ENCODE assay signal across 24 cellular contexts in genomic region chr1:33049381-33049780, GRCh38. TPM values are rescaled to one million over a fixed set of nuclear protein-coding genes. Genes with fewer than 3 reads are reported as not detected.
DNase-seq lines count a peak whose midpoint lies in the region; ATAC-seq, FAIRE-seq and TF ChIP-seq lines count a peak whose summit lies in the region.
"Had no signal": no experiment of that assay in that cellular context is flagged by ENCODE, and none has a peak within 500 bp of the region (broad histone marks: within the 10 kb centered on the region; RNA-seq: fewer than 3 reads in every experiment).

No MANE protein-coding gene starts in this region.

- H3K27ac ChIP-seq in astrocyte (ENCODE audit: low read depth, low read length) = no peak overlapping the region
- peak overlapping the region; percentile 92 for H3K27ac ChIP-seq in neutrophil
- no peak overlapping the region for H3K27ac ChIP-seq in substantia nigra (ENCODE audit: low read depth, low read length, poor library complexity, severe bottlenecking)
- H3K27ac ChIP-seq: psoas muscle had no signal

- no peak overlapping the region for H3K9ac ChIP-seq in astrocyte (ENCODE audit: low read length)

- FAIRE-seq in astrocyte (lab: Jason Lieb, UNC) = no peak
- FAIRE-seq: H54 had no signal

- H3K27ac Mint-ChIP-seq in astrocyte (ENCODE audit: unreplicated experiment) = peak overlapping the region; percentile 62
- H3K27ac Mint-ChIP-seq: activated naive CD8-positive, alpha-beta T cell treated with anti-CD3 and anti-CD28 coated beads for 36 hours; activated T-helper 1 cell treated with anti-CD3 and anti-CD28 coated beads, Interleukin-12 subunit alpha, Interleukin-12 subunit beta, Interleukin-2, Interleukin-4 antibody, amounts not matched to agents 30 ng/mL and 10 ng/mL and 1 ng/mL, durations not matched to agents 14 hours and 24 hours and 36 hours had no signal

- TF ChIP-seq POLR2A in NB4 (IDR thresholded peaks at IDR 0.05; ENCODE audit: extremely low read depth, insufficient read length) = no peak

- TF ChIP-seq CTCF in NB4 (IDR thresholded peaks at IDR 0.05; ENCODE audit: low read depth, low read length) (no peak), astrocyte (IDR thresholded peaks at IDR 0.05; ENCODE audit: insufficient read depth, low read depth, low read length) (no peak), neutrophil (IDR thresholded peaks at IDR 0.05) (no peak)

- H2AFZ ChIP-seq in astrocyte (ENCODE audit: low read depth, low read length) = no peak overlapping the region

- no peaks in the 10 kb centered on the region for H3K27me3 Mint-ChIP-seq in astrocyte (ENCODE audit: low read depth, unreplicated experiment)

- no peak overlapping the region for H3K4me3 ChIP-seq in NB4 (ENCODE audit: low read depth, low read length)
- no peak overlapping the region for H3K4me3 ChIP-seq in astrocyte (ENCODE audit: insufficient read depth, low read depth, low read length)
- peak overlapping the region in 1 of 2 experiments; percentile 12 for H3K4me3 ChIP-seq in neutrophil (ENCODE audit: low read depth in 1 of 2, low read length in 1 of 2)
- H3K4me3 ChIP-seq: heart left ventricle, mucosa of descending colon, psoas muscle, smooth muscle cell had no signal

- DNase-seq in GDM1 (lab: John Stamatoyannopoulos, UW) = peak; percentile 36
- peak; percentile 60 for DNase-seq in NB4 (ENCODE audit: low read depth)
- peak; percentile 78 for DNase-seq in astrocyte (ENCODE audit: low read depth)
- DNase-seq in effector CD8-positive, alpha-beta T cell (lab: John Stamatoyannopoulos, UW) = no peak
- DNase-seq in NCI-H2029 treated with DMSO at 0.1 percent for 48 hours (lab: John Stamatoyannopoulos, UW) = no peak
- no peak for DNase-seq in substantia nigra (lab: John Stamatoyannopoulos, UW)
- DNase-seq: activated CD4-positive, alpha-beta T cell treated with anti-CD3 and anti-CD28 coated beads for 4 hours; activated naive CD8-positive, alpha-beta T cell treated with anti-CD3 and anti-CD28 coated beads for 36 hours; COR-L47; dermis blood vessel endothelial cell; DND-41; heart left ventricle; left ventricle myocardium superior; mucosa of descending colon; NCI-H1694 treated with DMSO at 0.1 percent for 48 hours; psoas muscle; stimulated activated CD4-positive, alpha-beta T cell treated with anti-CD3 and anti-CD28 coated beads, Interleukin-2, amount 100 ng/mL, for 48 hours had no signal

- no peaks in the 10 kb centered on the region for H3K36me3 Mint-ChIP-seq in astrocyte (ENCODE audit: low read depth, unreplicated experiment)
- H3K36me3 Mint-ChIP-seq: activated naive CD8-positive, alpha-beta T cell treated with anti-CD3 and anti-CD28 coated beads for 36 hours had no signal

- no peak overlapping the region for H3K4me3 Mint-ChIP-seq in astrocyte (ENCODE audit: unreplicated experiment)
- H3K4me3 Mint-ChIP-seq: activated naive CD8-positive, alpha-beta T cell treated with anti-CD3 and anti-CD28 coated beads for 36 hours; activated T-helper 1 cell treated with anti-CD3 and anti-CD28 coated beads, Interleukin-12 subunit alpha, Interleukin-12 subunit beta, Interleukin-2, Interleukin-4 antibody, amounts not matched to agents 30 ng/mL and 10 ng/mL and 1 ng/mL, durations not matched to agents 14 hours and 24 hours and 36 hours; neural crest cell; stimulated activated naive CD8-positive, alpha-beta T cell treated with anti-CD3 and anti-CD28 coated beads, Interleukin-15, amount 100 ng/mL, for 72 hours had no signal

- H3K4me1 ChIP-seq in astrocyte (ENCODE audit: insufficient read depth, low read length) (peaks cover 12% of the 10 kb centered on the region), neutrophil (ENCODE audit: control insufficient read depth in 1 of 2, insufficient read depth in 1 of 2, low read depth in 1 of 2, low read length in 1 of 2) (peaks cover 62 to 64% of the 10 kb centered on the region in 2 experiments)

- H3K79me2 ChIP-seq in astrocyte (ENCODE audit: insufficient read depth, low read length) = no peaks in the 10 kb centered on the region

- H3K27me3 ChIP-seq in astrocyte (ENCODE audit: insufficient read depth, low read length) (no peaks in the 10 kb centered on the region), neutrophil (no peaks in the 10 kb centered on the region)
- H3K27me3 ChIP-seq: heart left ventricle had no signal

- H3K9me3 Mint-ChIP-seq in astrocyte (ENCODE audit: unreplicated experiment) = peaks cover 6% of the 10 kb centered on the region
- H3K9me3 Mint-ChIP-seq: activated T-helper 1 cell treated with anti-CD3 and anti-CD28 coated beads, Interleukin-12 subunit alpha, Interleukin-12 subunit beta, Interleukin-2, Interleukin-4 antibody, amounts not matched to agents 30 ng/mL and 10 ng/mL and 1 ng/mL, durations not matched to agents 14 hours and 24 hours and 36 hours had no signal

- peaks cover 16% of the 10 kb centered on the region for H3K4me1 Mint-ChIP-seq in astrocyte (ENCODE audit: low read depth, unreplicated experiment)

- no peaks in the 10 kb centered on the region for H3K9me3 ChIP-seq in astrocyte (ENCODE audit: insufficient read depth, low read depth, low read length)
- H3K9me3 ChIP-seq in neutrophil = no peaks in the 10 kb centered on the region
- H3K9me3 ChIP-seq: heart left ventricle, mucosa of descending colon, psoas muscle had no signal

- no peak for ATAC-seq in HG02870 (IDR thresholded peaks at IDR 0.05; ENCODE audit: unreplicated experiment)
- ATAC-seq: left ventricle myocardium superior, psoas muscle had no signal

- H4K20me1 ChIP-seq in astrocyte (ENCODE audit: insufficient read depth, low read length) = no peaks in the 10 kb centered on the region

- no peak overlapping the region for H3K4me2 ChIP-seq in astrocyte (ENCODE audit: low read length)
- H3K4me2 ChIP-seq: smooth muscle cell had no signal

- H3K36me3 ChIP-seq in astrocyte (ENCODE audit: insufficient read depth, low read length) (no peaks in the 10 kb centered on the region), neutrophil (no peaks in the 10 kb centered on the region)
- H3K36me3 ChIP-seq: heart left ventricle had no signal

RNA-seq across cellular contexts. Expression of gene AK2, which starts 12.7 kb away (rescaled TPM):
- total RNA-seq in astrocyte = 126 and 138 TPM in 2 replicates

RNA-seq across cellular contexts. Expression of gene AZIN2, which starts 31.6 kb away (rescaled TPM):
- total RNA-seq in astrocyte = 10.1 and 15.6 TPM in 2 replicates

Comparison
In these comparisons a context has a peak if more than half of its experiments do, and no peak if none do; other contexts are left out.
1. DNase-seq: peak in GDM1 (single experiment), NB4 (single experiment) and astrocyte (single experiment); none in effector CD8-positive, alpha-beta T cell (single experiment), NCI-H2029 treated with DMSO at 0.1 percent for 48 hours (single experiment) and substantia nigra (0 of 49).